Comparison of ENCODE assay signal across 14 cellular contexts in the genomic region with DNA sequence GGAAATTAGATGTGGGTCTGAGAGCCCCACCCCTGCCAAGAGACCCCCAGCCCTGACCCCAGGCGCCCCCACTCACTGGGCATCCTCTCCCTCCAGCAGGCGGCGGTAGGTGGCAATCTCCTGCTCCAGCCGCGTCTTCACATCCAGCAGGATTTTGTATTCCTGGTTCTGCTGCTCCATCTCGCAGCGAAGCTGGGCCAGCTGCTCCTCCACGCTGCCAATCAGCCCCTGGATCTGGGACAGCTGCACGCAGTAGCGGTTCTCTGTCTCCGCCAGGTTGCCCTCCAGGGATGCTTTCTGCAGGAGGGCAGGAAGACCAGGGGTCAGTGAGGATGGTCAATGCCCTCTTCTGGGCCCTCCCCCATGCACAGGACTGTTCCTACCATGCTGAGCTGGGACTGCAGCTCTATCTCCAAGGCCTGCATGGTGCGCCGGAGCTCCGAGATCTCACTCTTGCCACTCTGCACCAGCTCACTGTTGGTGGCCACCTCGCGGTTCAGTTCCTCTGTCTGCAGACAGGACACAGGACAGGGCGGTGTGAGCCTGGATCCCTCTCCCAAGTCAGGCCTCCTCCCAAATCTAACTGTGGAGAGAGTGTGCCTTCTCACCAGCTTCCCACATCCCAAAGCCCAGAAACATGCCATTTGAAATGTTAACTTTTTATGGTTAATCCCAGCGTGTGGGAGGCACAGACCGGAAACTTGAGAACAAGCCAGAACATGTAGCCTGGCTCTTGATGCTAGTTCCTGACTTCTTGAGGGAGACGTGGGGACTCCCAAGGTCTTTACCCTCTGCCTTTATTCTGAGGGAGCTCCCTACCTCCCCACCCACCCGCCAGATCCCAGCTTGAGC. TPM values are rescaled to one million over a fixed set of nuclear protein-coding genes. Genes with fewer than 3 reads are reported as not detected.
DNase-seq lines count a peak whose midpoint lies in the region; ATAC-seq and TF ChIP-seq lines count a peak whose summit lies in the region.
"Had no signal": no experiment of that assay in that cellular context is flagged by ENCODE, and none has a peak within 500 bp of the region (broad histone marks: within the 10 kb centered on the region; RNA-seq: fewer than 3 reads in every experiment).

No MANE protein-coding gene starts in this region.

- H3K27me3 Mint-ChIP-seq in HFFc6 (ENCODE audit: insufficient read depth) (peaks cover 34% of the 10 kb centered on the region), MCF 10A (ENCODE audit: insufficient read depth, unreplicated experiment) (no peaks in the 10 kb centered on the region)

- BruUV-seq in MCF 10A (replicated peaks; lab: Mats Ljungman, UMichigan), result TSS peak; percentile 4

- TF ChIP-seq CTCF in HFFc6 (IDR thresholded peaks at IDR 0.05) (no peak), MCF 10A (IDR thresholded peaks at IDR 0.05; ENCODE audit: unreplicated experiment) (no peak), thoracic aorta (IDR thresholded peaks at IDR 0.05) (peak; percentile 8)

- H3K4me3 ChIP-seq in thoracic aorta, result no peak overlapping the region
- H3K4me3 ChIP-seq: BLaER1, left ventricle myocardium inferior, prostate gland, stomach had no signal

- no peak overlapping the region for H3K27ac ChIP-seq in thoracic aorta
- H3K27ac ChIP-seq: BLaER1, left ventricle myocardium inferior, prostate gland, stomach had no signal

- POLR2A ChIA-PET in MCF 10A (lab: Yijun Ruan, JAX), result interaction anchor here (0.6 to 13.2 kb wide), 12 partner anchors 8 to 894 kb away, joined by 3 to 366 read pairs (median 3); a partner anchor contains a TSS

- DNase-seq in HFFc6 (no peak), MCF 10A (ENCODE audit: unreplicated experiment) (peak; percentile 75), left kidney (ENCODE audit: low read depth, low spot score) (peak; percentile 66), thoracic aorta (ENCODE audit: low spot score) (no peak), hypothalamus (lab: John Stamatoyannopoulos, UW) (no peak), DMS79 treated with DMSO at 0.1 percent for 48 hours (lab: John Stamatoyannopoulos, UW) (no peak), glomerular visceral epithelial cell (ENCODE audit: extremely low spot score) (no peak)
- DNase-seq: activated gamma-delta T cell, left ventricle myocardium inferior, NCI-H187, NCI-H510A treated with DMSO at 0.1 percent for 48 hours, stomach had no signal

- H3K36me3 Mint-ChIP-seq in HFFc6 (ENCODE audit: low read depth) (no peaks in the 10 kb centered on the region), MCF 10A (ENCODE audit: insufficient read depth, unreplicated experiment) (peaks cover 81% of the 10 kb centered on the region)

- ATAC-seq in thoracic aorta (ENCODE audit: insufficient number of reproducible peaks, low FRiP score, low read depth), result no peak

- H3K9me3 Mint-ChIP-seq in HFFc6 (no peaks in the 10 kb centered on the region), MCF 10A (ENCODE audit: unreplicated experiment) (no peaks in the 10 kb centered on the region)

- H3K27ac Mint-ChIP-seq in HFFc6 (0 out of 2 replicates have a peak overlapping the region, but pooled peaks have one; percentile 9), MCF 10A (ENCODE audit: low read depth, unreplicated experiment) (peak overlapping the region; percentile 89)

- intact Hi-C loops in MCF 10A (cut with micrococcal nuclease), result no loop called here

- H3K9me3 ChIP-seq in thoracic aorta, result no peaks in the 10 kb centered on the region
- H3K9me3 ChIP-seq: BLaER1, left ventricle myocardium inferior, prostate gland, stomach had no signal

- CTCF ChIA-PET in MCF 10A (lab: Yijun Ruan, JAX), result interaction anchor here (0.6 to 1.2 kb wide), 8 partner anchors 27 to 71 kb away, joined by 3 to 6 read pairs (median 3); no protein-coding TSS in a partner anchor

- H3K27me3 ChIP-seq in thoracic aorta (replicated peaks; ENCODE audit: insufficient read depth), result no peaks in the 10 kb centered on the region
- H3K27me3 ChIP-seq: BLaER1 had no signal

- H3K36me3 ChIP-seq in thoracic aorta, result no peaks in the 10 kb centered on the region
- H3K36me3 ChIP-seq: BLaER1, left ventricle myocardium inferior, prostate gland, stomach had no signal

- H3K4me1 ChIP-seq in thoracic aorta (ENCODE audit: control insufficient read depth in 1 of 2, low read depth in 2 of 2), result peaks cover 0 to 12% of the 10 kb centered on the region in 2 donors
- H3K4me1 ChIP-seq: prostate gland, stomach had no signal

- H3K4me1 Mint-ChIP-seq in HFFc6 (ENCODE audit: low read depth) (peaks cover 18% of the 10 kb centered on the region), MCF 10A (ENCODE audit: insufficient read depth, unreplicated experiment) (peaks cover 43% of the 10 kb centered on the region)

- H3K4me3 Mint-ChIP-seq in HFFc6 (no peak overlapping the region), MCF 10A (ENCODE audit: unreplicated experiment) (peak overlapping the region; percentile 86)

RNA-seq across cellular contexts. Expression of a gene that starts 3.6 kb away (rescaled TPM):
- 1 to 10 TPM; 1.0 to 3.9 (median 2.9) TPM for total RNA-seq in HFFc6 (2021; fragmentation: NEBNext Ultra II Directional; extraction: Animal tissue kit (Norgen Biotek cat#: 25700))
- 1,990 and 4,105 TPM in 2 replicates for total RNA-seq in MCF 10A (2022)
- 10 to 100 TPM; 74.7 to 87.1 TPM for total RNA-seq in thoracic aorta
- total RNA-seq: left ventricle myocardium inferior had no signal

RNA-seq across cellular contexts. Expression of a gene that starts 8.2 kb away (rescaled TPM):
- total RNA-seq in HFFc6 (2021; fragmentation: NEBNext Ultra II Directional; extraction: Animal tissue kit (Norgen Biotek cat#: 25700)), result under 1 TPM in 4 of 6 experiments, not detected in 2; 0.11 to 0.47 (median 0.17) TPM
- total RNA-seq in MCF 10A (2022), result 74.5 and 109 TPM in 2 replicates
- 10 to 100 TPM in 1 of 2 donors, 1 to 10 TPM in 1; 6.5 to 16.8 TPM for total RNA-seq in thoracic aorta
- total RNA-seq: left ventricle myocardium inferior had no signal

RNA-seq across cellular contexts. Expression of a gene that starts 34.1 kb away (rescaled TPM):
- total RNA-seq in HFFc6 (2021; fragmentation: NEBNext Ultra II Directional; extraction: Animal tissue kit (Norgen Biotek cat#: 25700)), result 1 to 10 TPM in 4 of 6 experiments, under 1 TPM in 2; 0.14 to 2.0 (median 1.5) TPM
- total RNA-seq in MCF 10A (2022) (696 and 1,755 TPM in 2 replicates), thoracic aorta (10 to 100 TPM in 1 of 2 donors, 1 to 10 TPM in 1; 6.9 to 18.7 TPM)
- total RNA-seq: left ventricle myocardium inferior had no signal

RNA-seq across cellular contexts. Expression of a gene that starts 49.0 kb away (rescaled TPM):
- total RNA-seq in HFFc6 (2021; fragmentation: NEBNext Ultra II Directional; extraction: Animal tissue kit (Norgen Biotek cat#: 25700)), result not detected
- total RNA-seq in MCF 10A (2022) (0.21 and 0.27 TPM in 2 replicates), thoracic aorta (under 1 TPM in 1 of 2 donors, not detected in 1; 0.42 TPM)
- total RNA-seq: left ventricle myocardium inferior, prostate gland, stomach had no signal

Comparison
In these comparisons a context has a peak if more than half of its experiments do, and no peak if none do; other contexts are left out.
1. DNase-seq: peak in MCF 10A (single experiment) and left kidney (single experiment); none in HFFc6 (single experiment), thoracic aorta (single experiment), hypothalamus (0 of 51), DMS79 treated with DMSO at 0.1 percent for 48 hours (single experiment) and glomerular visceral epithelial cell (single experiment).
2. RNA of a gene that starts 3.6 kb away (total RNA-seq): 1,990 to 4,105 TPM in MCF 10A; 74.7 to 87.1 TPM in thoracic aorta and 1.0 to 3.9 TPM in HFFc6; every median in the first group is over 10 times any median in the second.
3. RNA of a gene that starts 8.2 kb away (total RNA-seq): 74.5 to 109 TPM in MCF 10A and 6.5 to 16.8 TPM in thoracic aorta; 0.11 to 0.47 TPM in HFFc6; every median in the first group is over 4 times any median in the second.
4. RNA of a gene that starts 34.1 kb away (total RNA-seq): 696 to 1,755 TPM in MCF 10A; 6.9 to 18.7 TPM in thoracic aorta and 0.14 to 2.0 TPM in HFFc6; every median in the first group is over 10 times any median in the second.